In genomic region chr17:2030779-2031163, GRCh38 we compare ENCODE assay signal across 1 cellular context.
TF ChIP-seq lines count a peak whose summit lies in the region.

No MANE protein-coding gene starts in this region.

TF ChIP-seq in K562, 482 proteins besides CTCF, POLR2A, EP300 and RAD21:
- TF ChIP-seq PKNOX1 (IDR thresholded peaks at IDR 0.05), result peak; percentile 64
- TF ChIP-seq ZFX (CRISPR knock-in tag; IDR thresholded peaks at IDR 0.05), result peak; percentile 75
- no peak for TF ChIP-seq HSF4 (CRISPR knock-in tag; IDR thresholded peaks at IDR 0.05; ENCODE audit: borderline replicate concordance)
- peak; percentile 30; the same call in 1 of the 2 replicates for TF ChIP-seq SPI1 (IDR thresholded peaks at IDR 0.05; ENCODE audit: borderline replicate concordance, low read depth, low read length)
- TF ChIP-seq SMC3 (conservative IDR thresholded peaks at IDR 0.05; ENCODE audit: insufficient read depth, low read depth, low read length), result peak; percentile 26; the same call in 1 of the 2 replicates
- no peak for TF ChIP-seq FIP1L1 (IDR thresholded peaks at IDR 0.05; ENCODE audit: low read depth, low read length, poor library complexity, severe bottlenecking)
- TF ChIP-seq GABPB2 (CRISPR knock-in tag; conservative IDR thresholded peaks at IDR 0.05), result no peak
- TF ChIP-seq CREM (IDR thresholded peaks at IDR 0.05; ENCODE audit: low read depth), result 0 out of 2 replicates have a peak, but pooled peaks have one; percentile 29
- TF ChIP-seq JUND (IDR thresholded peaks at IDR 0.05; ENCODE audit: borderline replicate concordance, low read depth, low read length), result peak; percentile 33; the same call in 1 of the 2 replicates
- no peak; the same call in 2 of the 3 replicates for TF ChIP-seq JUND (tag; IDR thresholded peaks at IDR 0.05; ENCODE audit: borderline replicate concordance, low read depth, low read length)
- TF ChIP-seq EGR1 (conservative IDR thresholded peaks at IDR 0.05), result peak; percentile 85
- TF ChIP-seq GTF3C2 (IDR thresholded peaks at IDR 0.05; ENCODE audit: borderline replicate concordance, extremely low read depth, insufficient read length), result no peak
- peak; percentile 54 for TF ChIP-seq PRDM10 (IDR thresholded peaks at IDR 0.05; ENCODE audit: partially characterized antibody)
- TF ChIP-seq ZNF324 (CRISPR knock-in tag; IDR thresholded peaks at IDR 0.05), result no peak
- no peak for TF ChIP-seq HMGN3 (IDR thresholded peaks at IDR 0.05; ENCODE audit: borderline replicate concordance, extremely low read depth, insufficient read length, low read depth, low read length)
TF ChIP-seq in K562: peak in this region for 8.
